In the genomic region with DNA sequence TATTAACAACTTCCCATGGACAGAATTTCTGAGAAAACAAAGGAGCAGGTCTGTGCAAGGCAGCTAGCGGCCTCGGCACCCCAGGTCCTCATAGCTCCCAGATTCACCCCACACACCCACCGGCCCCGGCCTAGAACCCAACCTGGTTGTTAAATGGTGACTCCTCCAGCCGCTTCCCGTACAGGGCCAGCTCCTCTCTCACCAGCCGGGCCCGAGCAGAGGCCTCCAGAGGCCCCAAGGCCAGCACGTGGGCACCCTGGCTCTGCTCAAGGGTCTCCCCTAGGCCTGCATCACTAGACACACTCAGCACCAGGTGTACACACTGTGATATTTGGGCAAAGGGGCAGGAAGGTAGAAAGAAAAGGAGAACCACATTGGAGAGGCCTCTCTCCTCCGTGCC, we compare ENCODE assay signal across 9 cellular contexts. TPM values are rescaled to one million over a fixed set of nuclear protein-coding genes. Genes with fewer than 3 reads are reported as not detected.
"Had no signal": no experiment of that assay in that cellular context is flagged by ENCODE, and none has a peak within 500 bp of the region (broad histone marks: within the 10 kb centered on the region; RNA-seq: fewer than 3 reads in every experiment).

No MANE protein-coding gene starts in this region.

- H3K4me3 Mint-ChIP-seq: IgD-negative memory B cell had no signal

- H3K9me3 Mint-ChIP-seq: IgD-negative memory B cell had no signal

- ATAC-seq: HepG2 had no signal

- H3K4me3 ChIP-seq: GM23248 had no signal

- DNase-seq: GM23248, GOT3, H7, HCEC 1CT, KBM-7 had no signal

RNA-seq across cellular contexts. Expression of gene KLHL33, which starts 52.9 kb away (rescaled TPM):
- total RNA-seq: GM23248, H4, HepG2, HT-29 had no signal
